In genomic region chr16:16365851-16366250, GRCh38 we compare ENCODE assay signal across 7 cellular contexts. TPM values are rescaled to one million over a fixed set of nuclear protein-coding genes. Genes with fewer than 3 reads are reported as not detected.
DNase-seq lines count a peak whose midpoint lies in the region; ATAC-seq, FAIRE-seq and TF ChIP-seq lines count a peak whose summit lies in the region.
"Not testable (repeated sequence)": the region's sequence is repeated elsewhere in the genome, so short reads cannot be mapped to it uniquely, and the experiment has no call there.

No MANE protein-coding gene starts in this region.

- H3K27ac ChIP-seq in A549; left lung; lower lobe of right lung; aorta (ENCODE audit: low read depth in 1 of 2, low read length in 2 of 2): not testable (repeated sequence)

- not testable (repeated sequence) for TF ChIP-seq POLR2A in A549 (IDR thresholded peaks at IDR 0.05; ENCODE audit: low read length)

- not testable (repeated sequence) for TF ChIP-seq CTCF in A549 (IDR thresholded peaks at IDR 0.05); left lung (IDR thresholded peaks at IDR 0.05); lower lobe of right lung (IDR thresholded peaks at IDR 0.05)

- H3K4me2 ChIP-seq in A549: not testable (repeated sequence)

- H3K9me3 ChIP-seq in A549; left lung; lower lobe of right lung; aorta (ENCODE audit: control insufficient read depth, low read length): not testable (repeated sequence)

- not testable (repeated sequence) for H3K4me3 Mint-ChIP-seq in activated CD8-positive, alpha-beta T cell treated with anti-CD3 and anti-CD28 coated beads, Interleukin-2, amount 10 ng/mL, durations not matched to agents 7 days and 5 days

- ATAC-seq in A549 (peak; percentile 6 to 30; a peak in 4 of 6 replicates), lower lobe of right lung (peak; percentile 31 to 39), aorta (ENCODE audit: low FRiP score) (peak; percentile 7)
- not testable (repeated sequence) for ATAC-seq in activated CD8-positive, alpha-beta T cell treated with anti-CD3 and anti-CD28 coated beads, Interleukin-2, amount 10 ng/mL, durations not matched to agents 7 days and 5 days; Right ventricle myocardium inferior; left lung; sciatic nerve

- not testable (repeated sequence) for H3K36me3 ChIP-seq in left lung; lower lobe of right lung; aorta (ENCODE audit: control insufficient read depth in 1 of 2, insufficient read depth in 2 of 2, low read length in 1 of 2)

- H3K27me3 Mint-ChIP-seq in activated CD8-positive, alpha-beta T cell treated with anti-CD3 and anti-CD28 coated beads, Interleukin-2, amount 10 ng/mL, durations not matched to agents 7 days and 5 days (ENCODE audit: low read depth): not testable (repeated sequence)

- not testable (repeated sequence) for H3K9me3 Mint-ChIP-seq in activated CD8-positive, alpha-beta T cell treated with anti-CD3 and anti-CD28 coated beads, Interleukin-2, amount 10 ng/mL, durations not matched to agents 7 days and 5 days (ENCODE audit: insufficient read depth)

- not testable (repeated sequence) for H3K27me3 ChIP-seq in left lung; lower lobe of right lung (ENCODE audit: low read depth); aorta (ENCODE audit: control insufficient read depth in 1 of 2, insufficient read depth in 2 of 2, low read length in 1 of 2)

- H3K4me3 ChIP-seq in A549; left lung; lower lobe of right lung; aorta (ENCODE audit: low read length in 2 of 2): not testable (repeated sequence)

- intact Hi-C loops in Right ventricle myocardium inferior (cut with DNase I); left lung (cut with DNase I); lower lobe of right lung (cut with DNase I); sciatic nerve (cut with DNase I); aorta (cut with DNase I): not testable (repeated sequence)

- not testable (repeated sequence) for DNase-seq in A549 (ENCODE audit: low read depth in 1 of 2, low spot score in 1 of 2)
- peak; percentile 8 for DNase-seq in activated CD8-positive, alpha-beta T cell treated with anti-CD3 and anti-CD28 coated beads, Interleukin-2, amount 10 ng/mL, durations not matched to agents 7 days and 5 days
- DNase-seq in Right ventricle myocardium inferior (ENCODE audit: missing footprints): peak; percentile 55
- DNase-seq in left lung: peak; percentile 11 to 29
- DNase-seq in lower lobe of right lung: peak; percentile 25
- peak; percentile 41 for DNase-seq in sciatic nerve (ENCODE audit: low spot score)
- DNase-seq in aorta: peak; percentile 34 to 36

- not testable (repeated sequence) for H3K36me3 Mint-ChIP-seq in activated CD8-positive, alpha-beta T cell treated with anti-CD3 and anti-CD28 coated beads, Interleukin-2, amount 10 ng/mL, durations not matched to agents 7 days and 5 days (ENCODE audit: low read depth)

- H3K4me1 ChIP-seq in A549; left lung; lower lobe of right lung; aorta (ENCODE audit: control insufficient read depth in 1 of 2, insufficient read depth in 2 of 2, low read length in 2 of 2): not testable (repeated sequence)

- not testable (repeated sequence) for TF ChIP-seq EP300 in A549 (IDR thresholded peaks at IDR 0.05)

- POLR2A ChIA-PET in A549 (lab: Yijun Ruan, JAX); activated CD8-positive, alpha-beta T cell treated with anti-CD3 and anti-CD28 coated beads, Interleukin-2, amount 10 ng/mL, durations not matched to agents 7 days and 5 days (lab: Charles Lee): not testable (repeated sequence)

- H3K4me1 Mint-ChIP-seq in activated CD8-positive, alpha-beta T cell treated with anti-CD3 and anti-CD28 coated beads, Interleukin-2, amount 10 ng/mL, durations not matched to agents 7 days and 5 days (ENCODE audit: low read depth): not testable (repeated sequence)

- CTCF ChIA-PET in A549 (lab: Yijun Ruan, JAX); activated CD8-positive, alpha-beta T cell treated with anti-CD3 and anti-CD28 coated beads, Interleukin-2, amount 10 ng/mL, durations not matched to agents 7 days and 5 days (lab: Charles Lee): not testable (repeated sequence)

- TF ChIP-seq RAD21 in A549 (conservative IDR thresholded peaks at IDR 0.05 in 1 of 2, IDR thresholded peaks at IDR 0.05 in 1 of 2): not testable (repeated sequence)

- FAIRE-seq in A549 (lab: Jason Lieb, UNC): not testable (repeated sequence)

- H3K27ac Mint-ChIP-seq in activated CD8-positive, alpha-beta T cell treated with anti-CD3 and anti-CD28 coated beads, Interleukin-2, amount 10 ng/mL, durations not matched to agents 7 days and 5 days: not testable (repeated sequence)

- 31% methylated on average over 4 of the region's 22 CpGs for WGBS in A549 (ENCODE audit: missing lambda C conversion rate)
- 91% methylated on average over 9 of the region's 22 CpGs; no CpG with 5 or more reads in 1 of the 2 donors for WGBS in aorta, 2 donors

RNA-seq across cellular contexts. Expression of gene NPIPA7, which starts 13.1 kb away (rescaled TPM):
- polyA plus RNA-seq in A549 (2011; rRNA removed): 15.5 and 18.3 TPM in 2 replicates
- polyA plus RNA-seq in A549 (2012; cell fraction: cytosol; rRNA removed): 22.0 and 27.9 TPM in 2 replicates
- polyA plus RNA-seq in A549 (2012; cell fraction: nucleus; rRNA removed): 29.3 and 73.6 TPM in 2 replicates
- polyA plus RNA-seq in A549 (2017; fragmentation: RNase III; extraction: RNeasy Plus Mini Kit Qiagen cat#74134 plus additional on column Dnase treatment): 5.7 to 11.7 TPM (median 7.1 TPM) in 3 replicates
- 0.92 and 2.1 TPM in 2 replicates for polyA minus RNA-seq in A549 (2011; rRNA and poly(A)+ RNA removed)
- 1 to 10 TPM; 6.5 to 7.9 TPM for total RNA-seq in activated CD8-positive, alpha-beta T cell treated with anti-CD3 and anti-CD28 coated beads, Interleukin-2, amount 10 ng/mL, durations not matched to agents 7 days and 5 days
- total RNA-seq in Right ventricle myocardium inferior: 3.0 TPM
- total RNA-seq in left lung: 1 to 10 TPM; 4.9 to 6.0 TPM
- total RNA-seq in lower lobe of right lung: 10.0 TPM
- total RNA-seq in sciatic nerve: 17.6 TPM
- total RNA-seq in aorta: 10 to 100 TPM in 1 of 2 donors, 1 to 10 TPM in 1; 7.5 to 25.3 TPM
- 10 to 100 TPM in 1 of 2 donors, not detected in 1; 13.9 TPM for polyA plus RNA-seq in aorta
